ENCODE assay signal across 9 cellular contexts in the genomic region with DNA sequence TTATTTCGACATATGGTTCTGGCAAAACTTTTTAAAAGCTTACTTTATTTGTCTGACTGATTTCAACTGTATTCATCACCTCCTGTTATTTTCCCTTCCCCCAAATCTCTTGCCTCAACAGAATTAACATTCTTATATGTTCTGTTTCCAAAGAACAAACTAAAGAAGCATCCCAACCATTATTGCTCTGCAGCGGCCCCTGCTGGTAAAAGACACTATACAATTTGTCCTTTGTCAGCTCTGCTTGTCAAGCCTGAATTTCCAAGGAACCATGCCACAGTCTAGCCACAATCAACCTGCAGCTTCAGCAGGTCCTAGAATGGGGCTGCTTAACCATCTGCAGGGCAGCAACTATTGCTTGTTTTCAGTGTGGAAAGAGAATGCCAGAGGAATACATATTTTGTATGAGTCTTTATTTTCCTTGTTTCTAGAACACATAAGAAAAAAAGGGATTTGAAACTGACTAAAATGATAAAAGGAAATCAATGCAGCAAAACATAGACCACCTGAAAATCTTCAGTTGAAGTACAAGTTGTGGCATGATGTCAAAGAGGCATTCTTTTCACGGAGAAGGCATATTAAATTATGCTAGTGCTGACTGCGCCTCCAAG.
DNase-seq lines count a peak whose midpoint lies in the region; ATAC-seq, FAIRE-seq and TF ChIP-seq lines count a peak whose summit lies in the region.
"Had no signal": no experiment of that assay in that cellular context is flagged by ENCODE, and none has a peak within 500 bp of the region (broad histone marks: within the 10 kb centered on the region; RNA-seq: fewer than 3 reads in every experiment).

No MANE protein-coding gene starts in this region.

- no peak overlapping the region for H3K4me3 Mint-ChIP-seq in nephron progenitor cell

- peak; percentile 71 for ATAC-seq in HG03175 (IDR thresholded peaks at IDR 0.05; ENCODE audit: unreplicated experiment)

- no peaks in the 10 kb centered on the region for H3K36me3 Mint-ChIP-seq in nephron progenitor cell (ENCODE audit: low read depth)

- DNase-seq in AG08395 (ENCODE audit: low spot score) = peak; percentile 3
- peak; percentile 5 for DNase-seq in GM18507 (ENCODE audit: extremely low spot score, insufficient read length, low read depth)
- DNase-seq in NCI-H748 (lab: John Stamatoyannopoulos, UW; ENCODE audit: unreplicated experiment) = peak; percentile 75
- peak; percentile 1 for DNase-seq in activated CD8-positive, alpha-beta memory T cell treated with anti-CD3 and anti-CD28 coated beads, Interleukin-2, amount 50 U/mL, for 1 hour (ENCODE audit: extremely low read depth)
- no peak for DNase-seq in esophagus squamous epithelium (lab: John Stamatoyannopoulos, UW)
- peak; percentile 90 for DNase-seq in nephron progenitor cell
- peak; percentile 31 to 71 for DNase-seq in tibial nerve (ENCODE audit: low spot score in 2 of 2)

- H3K4me1 ChIP-seq in esophagus squamous epithelium (no peaks in the 10 kb centered on the region), tibial nerve (no peaks in the 10 kb centered on the region)
- H3K4me1 ChIP-seq: tibial artery had no signal

- peaks cover 7% of the 10 kb centered on the region for H3K9me3 Mint-ChIP-seq in nephron progenitor cell

- WGBS in esophagus squamous epithelium, 2 donors = 47 to 49% methylated on average over 4 of the region's 4 CpGs
- WGBS in tibial nerve, 2 donors = 36 to 40% methylated on average over 4 of the region's 4 CpGs

- TF ChIP-seq CTCF in esophagus squamous epithelium (IDR thresholded peaks at IDR 0.05) (peak in 5 of 6 experiments; percentile 30 to 71 (median 59)), nephron progenitor cell (IDR thresholded peaks at IDR 0.05) (peak; percentile 86), tibial nerve (IDR thresholded peaks at IDR 0.05) (peak; percentile 37 to 77 (median 50))

- H3K4me3 ChIP-seq in esophagus squamous epithelium (no peak overlapping the region), tibial nerve (no peak overlapping the region)
- H3K4me3 ChIP-seq: tibial artery had no signal

- H3K9me3 ChIP-seq in esophagus squamous epithelium (no peaks in the 10 kb centered on the region), tibial nerve (no peaks in the 10 kb centered on the region)
- H3K9me3 ChIP-seq: tibial artery had no signal

- H3K27me3 ChIP-seq in esophagus squamous epithelium (no peaks in the 10 kb centered on the region), tibial nerve (no peaks in the 10 kb centered on the region)
- H3K27me3 ChIP-seq: tibial artery had no signal

- TF ChIP-seq POLR2A in esophagus squamous epithelium (IDR thresholded peaks at IDR 0.05) (no peak), tibial nerve (IDR thresholded peaks at IDR 0.05) (no peak)

- H3K36me3 ChIP-seq in esophagus squamous epithelium (no peaks in the 10 kb centered on the region), tibial nerve (no peaks in the 10 kb centered on the region)
- H3K36me3 ChIP-seq: tibial artery had no signal

- no peaks in the 10 kb centered on the region for H3K27me3 Mint-ChIP-seq in nephron progenitor cell (ENCODE audit: low read depth, poor library complexity)

- no peak for TF ChIP-seq EP300 in tibial nerve (IDR thresholded peaks at IDR 0.05)

- H3K27ac ChIP-seq in esophagus squamous epithelium (no peak overlapping the region), tibial nerve (no peak overlapping the region)
- H3K27ac ChIP-seq: tibial artery had no signal

- H3K4me1 Mint-ChIP-seq in nephron progenitor cell = peaks cover 14% of the 10 kb centered on the region

- H3K27ac Mint-ChIP-seq in nephron progenitor cell = no peak overlapping the region

- intact Hi-C loops in esophagus squamous epithelium (cut with DNase I) = no loop called here

- peak; percentile 5 for FAIRE-seq in GM18507 (lab: Jason Lieb, UNC)
